In the genomic region with DNA sequence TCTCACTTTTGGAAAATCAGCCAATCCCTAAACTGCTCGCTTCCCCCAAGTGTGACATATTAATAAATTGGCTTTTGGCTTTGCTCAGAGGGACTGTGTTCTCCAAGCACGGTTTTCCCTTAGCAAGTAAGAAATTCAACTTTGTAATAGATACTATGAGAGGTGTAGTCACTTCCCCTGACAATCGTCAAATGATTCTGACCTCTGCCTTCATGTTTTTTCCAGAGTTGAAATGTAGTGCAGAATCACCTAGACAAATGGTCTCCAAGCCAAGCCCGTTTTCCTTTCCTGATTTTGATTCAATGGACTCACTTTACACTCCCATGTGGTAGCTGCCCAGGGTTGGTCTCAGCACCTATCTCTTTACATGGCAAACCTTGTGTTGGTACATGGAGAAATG, we compare ENCODE assay signal across 6 cellular contexts.
"Had no signal": no experiment of that assay in that cellular context is flagged by ENCODE, and none has a peak within 500 bp of the region (broad histone marks: within the 10 kb centered on the region; RNA-seq: fewer than 3 reads in every experiment).

No MANE protein-coding gene starts in this region.

- H3K4me1 ChIP-seq: HAP-1 had no signal

- H3K27ac ChIP-seq: KMS-11 had no signal

- H3K9me3 ChIP-seq: HAP-1 had no signal

- H3K4me3 ChIP-seq: HAP-1 had no signal

- H3K4me2 ChIP-seq: KMS-11 had no signal

- H3K9ac ChIP-seq: KMS-11 had no signal

- H3K36me3 ChIP-seq: HAP-1 had no signal

- DNase-seq: GOT3, H7, IMR-90, KBM-7 had no signal
